In genomic region chr3:112561693-112562529, GRCh38 we compare ENCODE assay signal across 8 cellular contexts. TPM values are rescaled to one million over a fixed set of nuclear protein-coding genes. Genes with fewer than 3 reads are reported as not detected.
DNase-seq lines count a peak whose midpoint lies in the region; ATAC-seq and TF ChIP-seq lines count a peak whose summit lies in the region.

ATG3 (minus strand) TSS chr3:112561962; CDS start chr3:112561528, 434 bp downstream.
SLC35A5 (plus strand) TSS chr3:112562045; CDS start chr3:112563404, 1,359 bp downstream.

- H3K27ac Mint-ChIP-seq in CD4-positive, alpha-beta T cell, result peak within 1 kb of the TSS; percentile 100
- peak within 1 kb of the TSS; percentile 98 for H3K27ac Mint-ChIP-seq in activated CD4-positive, alpha-beta memory T cell treated with anti-CD3 and anti-CD28 coated beads for 36 hours

- H3K27ac ChIP-seq in CD4-positive, alpha-beta T cell (ENCODE audit: low read depth, low read length), result peak within 1 kb of the TSS; percentile 98
- H3K27ac ChIP-seq in dorsolateral prefrontal cortex (peak within 1 kb of the TSS; percentile 86 to 100 (median 99)), liver (ENCODE audit: low read depth in 1 of 2, low read length in 2 of 2) (peak within 1 kb of the TSS; percentile 93 to 99)

- peaks cover 59% of the 10 kb centered on the region for H3K36me3 Mint-ChIP-seq in CD4-positive, alpha-beta T cell (ENCODE audit: low read depth)
- peaks cover 14% of the 10 kb centered on the region for H3K36me3 Mint-ChIP-seq in activated CD4-positive, alpha-beta memory T cell treated with anti-CD3 and anti-CD28 coated beads for 36 hours

- H3K4me1 ChIP-seq in liver (ENCODE audit: control insufficient read depth in 4 of 4, insufficient read depth in 4 of 4, low read length in 3 of 4), result peaks cover 4 to 19% (median 16%) of the 10 kb centered on the region in 4 donors

- peak within 1 kb of the TSS; percentile 91 to 98 for H3K9ac ChIP-seq in liver (ENCODE audit: low read depth in 1 of 2, low read length in 2 of 2)

- under 1% methylated on average over 66 of the region's 66 CpGs for WGBS in liver

- peak within 1 kb of the TSS; percentile 100 for H3K4me3 Mint-ChIP-seq in CD4-positive, alpha-beta T cell
- H3K4me3 Mint-ChIP-seq in activated CD4-positive, alpha-beta memory T cell treated with anti-CD3 and anti-CD28 coated beads for 36 hours, result peak within 1 kb of the TSS; percentile 87

- intact Hi-C loops in CD4-positive, alpha-beta T cell (cut with DNase I, micrococcal nuclease), result loop anchor here (2.0 to 10.0 kb wide), 7 partner anchors 413 to 1495 kb away; partner anchors contain the start of genes SPICE1 (in 2 of the 2), ATP6V1A (in 1 of the 2), CCDC191 (in 1 of the 2) and CD200R1 (in 1 of the 2)
- intact Hi-C loops in activated CD4-positive, alpha-beta memory T cell treated with anti-CD3 and anti-CD28 coated beads for 36 hours (cut with micrococcal nuclease), result loop anchor here (1.0 to 5.0 kb wide), 11 partner anchors 63 to 1183 kb away; partner anchors contain the start of genes BTLA, CD200, GCSAM and USF3
- intact Hi-C loops in dorsolateral prefrontal cortex (cut with DNase I), result loop anchor here in 1 of 2 donors (5.0 kb wide), 1 partner anchor 1185 kb away; the partner anchor contains the start of genes ATP6V1A and NAA50

- TF ChIP-seq RAD21 in liver (IDR thresholded peaks at IDR 0.05), result peak in 1 of 2 donors; percentile 11

- POLR2A ChIA-PET in CD4-positive, alpha-beta T cell (lab: Charles Lee), result interaction anchor here (0.5 to 2.5 kb wide), 24 partner anchors 10 to 1134 kb away, joined by 3 to 14 read pairs (median 5); partner anchors contain the start of genes ABHD10, BTLA, CD200 and GCSAM
- POLR2A ChIA-PET in activated CD4-positive, alpha-beta memory T cell treated with anti-CD3 and anti-CD28 coated beads for 36 hours (lab: Charles Lee), result interaction anchor here (0.8 to 2.0 kb wide), 9 partner anchors 17 to 430 kb away, joined by 3 to 7 read pairs (median 3); partner anchors contain the start of genes BTLA and CD200

- peak; percentile 98 to 100 (median 98) for DNase-seq in CD4-positive, alpha-beta T cell
- DNase-seq in NCI-H82 treated with DMSO at 0.1 percent for 48 hours (lab: John Stamatoyannopoulos, UW; ENCODE audit: unreplicated experiment) (peak; percentile 99), dorsolateral prefrontal cortex (peak; percentile 95 to 99 (median 98))
- peak; percentile 99 for DNase-seq in activated CD4-positive, alpha-beta memory T cell treated with anti-CD3 and anti-CD28 coated beads for 36 hours
- DNase-seq in stimulated activated CD4-positive, alpha-beta T cell treated with anti-CD3 and anti-CD28 coated beads, Interleukin-4, amount 100 ng/mL, for 24 hours, result peak; percentile 99

- peak within 1 kb of the TSS; percentile 63 to 99 (median 93) for H3K4me3 ChIP-seq in dorsolateral prefrontal cortex
- peak within 1 kb of the TSS; percentile 92 to 98 (median 93) for H3K4me3 ChIP-seq in liver (ENCODE audit: low read depth in 1 of 3, low read length in 3 of 3)

- CTCF ChIA-PET in CD4-positive, alpha-beta T cell (lab: Charles Lee), result interaction anchor here (1.2 to 1.4 kb wide), 3 partner anchors 11 to 417 kb away, joined by 3 to 5 read pairs (median 3); no protein-coding TSS in a partner anchor
- CTCF ChIA-PET in activated CD4-positive, alpha-beta memory T cell treated with anti-CD3 and anti-CD28 coated beads for 36 hours (lab: Charles Lee), result interaction anchor here (0.6 to 1.4 kb wide), 4 partner anchors 11 to 518 kb away, joined by 3 to 4 read pairs (median 3); partner anchors contain the start of genes CD200 and SLC9C1

- H3K27me3 Mint-ChIP-seq in CD4-positive, alpha-beta T cell, result no peaks in the 10 kb centered on the region
- H3K27me3 Mint-ChIP-seq in activated CD4-positive, alpha-beta memory T cell treated with anti-CD3 and anti-CD28 coated beads for 36 hours, result no peaks in the 10 kb centered on the region

- no peak for TF ChIP-seq CTCF in CD4-positive, alpha-beta T cell (IDR thresholded peaks at IDR 0.05)
- peak in 26 of 56 donors; percentile 4 to 40 (median 13) for TF ChIP-seq CTCF in dorsolateral prefrontal cortex (IDR thresholded peaks at IDR 0.05 in 54 of 56, conservative IDR thresholded peaks at IDR 0.05 in 2 of 56; ENCODE audit: low read depth in 1 of 56, partially characterized antibody in 56 of 56)
- peak; percentile 1 for TF ChIP-seq CTCF in liver (IDR thresholded peaks at IDR 0.05; ENCODE audit: low read depth, low read length, missing input control)

- H3K9me3 ChIP-seq in CD4-positive, alpha-beta T cell (ENCODE audit: control insufficient read depth, low read length), result no peaks in the 10 kb centered on the region
- no peaks in the 10 kb centered on the region for H3K9me3 ChIP-seq in liver (ENCODE audit: control insufficient read depth in 4 of 4, low read length in 3 of 4)

- H3K27me3 ChIP-seq in CD4-positive, alpha-beta T cell (ENCODE audit: control insufficient read depth, insufficient read depth, low read length), result no peaks in the 10 kb centered on the region
- H3K27me3 ChIP-seq in dorsolateral prefrontal cortex (no peaks in the 10 kb centered on the region), liver (ENCODE audit: control insufficient read depth in 4 of 4, insufficient read depth in 4 of 4, low read length in 3 of 4) (no peaks in the 10 kb centered on the region)

- H3K36me3 ChIP-seq in liver (ENCODE audit: control insufficient read depth in 4 of 4, insufficient read depth in 3 of 4, low read depth in 1 of 4, low read length in 3 of 4), result peaks cover 0 to 3% (median 0%) of the 10 kb centered on the region in 4 donors

- no peaks in the 10 kb centered on the region for H3K9me3 Mint-ChIP-seq in CD4-positive, alpha-beta T cell
- no peaks in the 10 kb centered on the region for H3K9me3 Mint-ChIP-seq in activated CD4-positive, alpha-beta memory T cell treated with anti-CD3 and anti-CD28 coated beads for 36 hours

- ATAC-seq in CD4-positive, alpha-beta T cell (ENCODE audit: poor library complexity), result peak; percentile 75
- ATAC-seq in GM19438 (IDR thresholded peaks at IDR 0.05; ENCODE audit: low read depth, unreplicated experiment) (peak; percentile 75), HG03575 (IDR thresholded peaks at IDR 0.05; ENCODE audit: extremely low read depth, insufficient number of reproducible peaks, low FRiP score, unreplicated experiment) (peak; percentile 52)

- H3K4me1 Mint-ChIP-seq in CD4-positive, alpha-beta T cell (ENCODE audit: low read depth), result peaks cover 73% of the 10 kb centered on the region
- H3K4me1 Mint-ChIP-seq in activated CD4-positive, alpha-beta memory T cell treated with anti-CD3 and anti-CD28 coated beads for 36 hours (ENCODE audit: low read depth), result peaks cover 31% of the 10 kb centered on the region

TF ChIP-seq in liver, 16 proteins besides CTCF, POLR2A, EP300 and RAD21 (continues in another document):
- TF ChIP-seq NR2F2 (IDR thresholded peaks at IDR 0.05) (peak; percentile 31), RXRA (IDR thresholded peaks at IDR 0.05) (peak; percentile 18 to 27), GABPA (IDR thresholded peaks at IDR 0.05 in 1 of 2, conservative IDR thresholded peaks at IDR 0.05 in 1 of 2) (peak; percentile 53 to 90), MAX (IDR thresholded peaks at IDR 0.05) (peak; percentile 35), EGR1 (IDR thresholded peaks at IDR 0.05; ENCODE audit: low read depth in 2 of 2) (peak in 1 of 2 donors; percentile 82), TAF1 (conservative IDR thresholded peaks at IDR 0.05) (peak; percentile 80), ATF3 (IDR thresholded peaks at IDR 0.05) (peak; percentile 66), ZBTB33 (IDR thresholded peaks at IDR 0.05) (peak; percentile 97), FOXA1 (IDR thresholded peaks at IDR 0.05) (peak; percentile 34), HNF4A (conservative IDR thresholded peaks at IDR 0.05) (peak; percentile 52 to 77), FOXA2 (IDR thresholded peaks at IDR 0.05) (peak; percentile 6), JUND (IDR thresholded peaks at IDR 0.05) (no peak)

RNA-seq across cellular contexts. Expression of gene ATG3, which starts in this region (rescaled TPM):
- 10 to 100 TPM; 43.3 to 43.8 TPM for total RNA-seq in CD4-positive, alpha-beta T cell
- 10 to 100 TPM; 58.1 to 59.5 TPM for total RNA-seq in activated CD4-positive, alpha-beta memory T cell treated with anti-CD3 and anti-CD28 coated beads for 36 hours
- total RNA-seq in dorsolateral prefrontal cortex (10 to 100 TPM; 36.3 to 85.0 (median 48.6) TPM), liver (10 to 100 TPM; 45.2 to 51.1 TPM)
- 10 to 100 TPM; 28.6 to 29.6 TPM for polyA plus RNA-seq in liver

RNA-seq across cellular contexts. Expression of gene SLC35A5, which starts in this region (rescaled TPM):
- total RNA-seq in CD4-positive, alpha-beta T cell, result 1 to 10 TPM; 4.6 to 7.3 TPM
- total RNA-seq in activated CD4-positive, alpha-beta memory T cell treated with anti-CD3 and anti-CD28 coated beads for 36 hours, result 10 to 100 TPM; 15.5 to 17.8 TPM
- total RNA-seq in dorsolateral prefrontal cortex (10 to 100 TPM; 39.0 to 94.4 (median 57.5) TPM), liver (10 to 100 TPM; 20.6 to 25.4 TPM)
- 10 to 100 TPM; 11.7 to 12.2 TPM for polyA plus RNA-seq in liver

Comparison
In these comparisons a context has a peak if more than half of its experiments do, and no peak if none do; other contexts are left out.
1. Peak in every context shown above with its lines: DNase-seq, ATAC-seq, H3K4me3 ChIP-seq and H3K27ac ChIP-seq.